Comparison of ENCODE assay signal across 17 cellular contexts in genomic region chr1:2787163-2787911, GRCh38. TPM values are rescaled to one million over a fixed set of nuclear protein-coding genes. Genes with fewer than 3 reads are reported as not detected.
DNase-seq lines count a peak whose midpoint lies in the region; ATAC-seq and TF ChIP-seq lines count a peak whose summit lies in the region.
"Had no signal": no experiment of that assay in that cellular context is flagged by ENCODE, and none has a peak within 500 bp of the region (broad histone marks: within the 10 kb centered on the region; RNA-seq: fewer than 3 reads in every experiment).

No MANE protein-coding gene starts in this region.

- H3K9me3 Mint-ChIP-seq in activated naive CD4-positive, alpha-beta T cell treated with anti-CD3 and anti-CD28 coated beads, Interleukin-2, amount 50 U/mL, for 72 hours: peaks cover 3 to 9% of the 10 kb centered on the region in 2 donors

- H3K27ac ChIP-seq in Peyer's patch (no peak overlapping the region), lower lobe of right lung (no peak overlapping the region), suprapubic skin (no peak overlapping the region)
- H3K27ac ChIP-seq: body of pancreas, colonic mucosa, hepatocyte, KMS-11, right atrium auricular region had no signal

- WGBS in suprapubic skin: 79% methylated on average over 15 of the region's 26 CpGs

- H3K9me3 ChIP-seq in Peyer's patch: peaks cover 0 to 2% (median 1%) of the 10 kb centered on the region in 4 donors
- peaks cover 6% of the 10 kb centered on the region for H3K9me3 ChIP-seq in lower lobe of right lung
- H3K9me3 ChIP-seq in suprapubic skin: peaks cover 5% of the 10 kb centered on the region
- H3K9me3 ChIP-seq: body of pancreas, colonic mucosa had no signal

- peak; percentile 2 to 47 for DNase-seq in activated naive CD4-positive, alpha-beta T cell treated with anti-CD3 and anti-CD28 coated beads, Interleukin-2, amount 50 U/mL, for 72 hours (ENCODE audit: low spot score in 2 of 2)
- no peak for DNase-seq in activated naive CD4-positive, alpha-beta T cell (lab: John Stamatoyannopoulos, UW)
- DNase-seq in Peyer's patch (peak in 2 of 3 donors; percentile 28 to 31), lower lobe of right lung (peak; percentile 34), suprapubic skin (ENCODE audit: low spot score in 2 of 2) (peak; percentile 56 to 68), COLO668 (lab: John Stamatoyannopoulos, UW; ENCODE audit: unreplicated experiment) (no peak), A172 (ENCODE audit: low spot score) (no peak)
- DNase-seq: NCI-H2029, SIG-M5 had no signal

- TF ChIP-seq CTCF in Peyer's patch (IDR thresholded peaks at IDR 0.05) (no peak), lower lobe of right lung (IDR thresholded peaks at IDR 0.05) (no peak), suprapubic skin (IDR thresholded peaks at IDR 0.05) (no peak)

- no peak for ATAC-seq in activated naive CD4-positive, alpha-beta T cell treated with anti-CD3 and anti-CD28 coated beads, Interleukin-2, amount 50 U/mL, for 72 hours
- ATAC-seq in lower lobe of right lung: no peak
- ATAC-seq: body of pancreas had no signal

- intact Hi-C loops in lower lobe of right lung (cut with DNase I): no loop called here

- no peak for TF ChIP-seq EP300 in suprapubic skin (IDR thresholded peaks at IDR 0.05)

- TF ChIP-seq POLR2A in Peyer's patch (IDR thresholded peaks at IDR 0.05): no peak
- TF ChIP-seq POLR2A in suprapubic skin (IDR thresholded peaks at IDR 0.05): no peak

- no peak overlapping the region for H3K27ac Mint-ChIP-seq in activated naive CD4-positive, alpha-beta T cell treated with anti-CD3 and anti-CD28 coated beads, Interleukin-2, amount 50 U/mL, for 72 hours
- H3K27ac Mint-ChIP-seq: activated naive CD4-positive, alpha-beta T cell treated with anti-CD3 and anti-CD28 coated beads, Interleukin-2, amount 50 U/mL, for 24 hours; stimulated activated naive CD8-positive, alpha-beta T cell treated with anti-CD3 and anti-CD28 coated beads, Interleukin-15, amount 100 ng/mL, for 72 hours; T-helper 2 cell treated with Interferon-gamma antibody and Interleukin-4, amounts not matched to agents 5 μg/mL and 100 μg/mL, for 36 hours had no signal

- no peaks in the 10 kb centered on the region for H3K36me3 ChIP-seq in Peyer's patch
- no peaks in the 10 kb centered on the region for H3K36me3 ChIP-seq in lower lobe of right lung
- H3K36me3 ChIP-seq in suprapubic skin: no peaks in the 10 kb centered on the region
- H3K36me3 ChIP-seq: colonic mucosa, right atrium auricular region had no signal

- H3K4me3 ChIP-seq in Peyer's patch (no peak overlapping the region), lower lobe of right lung (no peak overlapping the region), suprapubic skin (no peak overlapping the region)
- H3K4me3 ChIP-seq: body of pancreas, colonic mucosa, hepatocyte, right atrium auricular region had no signal

- peaks cover 11 to 12% of the 10 kb centered on the region in 2 donors for H3K36me3 Mint-ChIP-seq in activated naive CD4-positive, alpha-beta T cell treated with anti-CD3 and anti-CD28 coated beads, Interleukin-2, amount 50 U/mL, for 72 hours

- H3K27me3 ChIP-seq in Peyer's patch (peaks cover 0 to 4% of the 10 kb centered on the region in 2 donors), lower lobe of right lung (ENCODE audit: low read depth) (peaks cover 59% of the 10 kb centered on the region), suprapubic skin (peaks cover 72% of the 10 kb centered on the region)
- H3K27me3 ChIP-seq: hepatocyte had no signal

- H3K4me1 ChIP-seq in Peyer's patch (no peaks in the 10 kb centered on the region), lower lobe of right lung (no peaks in the 10 kb centered on the region), suprapubic skin (no peaks in the 10 kb centered on the region)
- H3K4me1 ChIP-seq: body of pancreas, colonic mucosa, right atrium auricular region had no signal

RNA-seq across cellular contexts. Expression of gene TTC34, which starts 14.2 kb away (rescaled TPM):
- 1 to 10 TPM in 1 of 2 donors, under 1 TPM in 1; 0.80 to 1.3 TPM for total RNA-seq in activated naive CD4-positive, alpha-beta T cell treated with anti-CD3 and anti-CD28 coated beads, Interleukin-2, amount 50 U/mL, for 72 hours
- total RNA-seq in Peyer's patch (1 to 10 TPM in 2 of 4 donors, under 1 TPM in 2; 0.53 to 2.4 (median 1.5) TPM), lower lobe of right lung (2.6 TPM), suprapubic skin (under 1 TPM in 2 of 4 donors, not detected in 2; 0.17 to 0.56 TPM)
- total RNA-seq in A172 (2014; rRNA removed; shearing (Covaris generic)): 0.07 TPM in 1 of 2 replicates, not detected in the other

Comparison
In these comparisons a context has a peak if more than half of its experiments do, and no peak if none do; other contexts are left out.
1. DNase-seq: peak in activated naive CD4-positive, alpha-beta T cell treated with anti-CD3 and anti-CD28 coated beads, Interleukin-2, amount 50 U/mL, for 72 hours (2 of 2), Peyer's patch (2 of 3), lower lobe of right lung (single experiment) and suprapubic skin (2 of 2); none in activated naive CD4-positive, alpha-beta T cell (0 of 4), COLO668 (single experiment) and A172 (single experiment).